ENCODE assay signal across 1 cellular context in genomic region chr3:39705351-39705900, GRCh38.
TF ChIP-seq lines count a peak whose summit lies in the region.

No MANE protein-coding gene starts in this region.

TF ChIP-seq in GM23338, 12 proteins besides CTCF, POLR2A, EP300 and RAD21 (continued from another document):
- no peak for TF ChIP-seq ZNF331 (CRISPR knock-in tag; IDR thresholded peaks at IDR 0.05; ENCODE audit: low read depth)
- no peak for TF ChIP-seq JUNB (IDR thresholded peaks at IDR 0.05; ENCODE audit: unreplicated experiment)
- no peak for TF ChIP-seq EZH2phosphoT487 (IDR thresholded peaks at IDR 0.05; ENCODE audit: unreplicated experiment)
- no peak for TF ChIP-seq ZNF114 (CRISPR knock-in tag; IDR thresholded peaks at IDR 0.05)
- TF ChIP-seq NANOG (IDR thresholded peaks at IDR 0.05; ENCODE audit: borderline replicate concordance), result no peak
- TF ChIP-seq EZH2 (IDR thresholded peaks at IDR 0.05; ENCODE audit: low read depth, unreplicated experiment), result no peak
- no peak for TF ChIP-seq STAT1 (IDR thresholded peaks at IDR 0.05; ENCODE audit: unreplicated experiment)
- TF ChIP-seq CREB1 (CRISPR knock-in tag; IDR thresholded peaks at IDR 0.05; ENCODE audit: low read depth), result no peak
- TF ChIP-seq, protein P1, sequence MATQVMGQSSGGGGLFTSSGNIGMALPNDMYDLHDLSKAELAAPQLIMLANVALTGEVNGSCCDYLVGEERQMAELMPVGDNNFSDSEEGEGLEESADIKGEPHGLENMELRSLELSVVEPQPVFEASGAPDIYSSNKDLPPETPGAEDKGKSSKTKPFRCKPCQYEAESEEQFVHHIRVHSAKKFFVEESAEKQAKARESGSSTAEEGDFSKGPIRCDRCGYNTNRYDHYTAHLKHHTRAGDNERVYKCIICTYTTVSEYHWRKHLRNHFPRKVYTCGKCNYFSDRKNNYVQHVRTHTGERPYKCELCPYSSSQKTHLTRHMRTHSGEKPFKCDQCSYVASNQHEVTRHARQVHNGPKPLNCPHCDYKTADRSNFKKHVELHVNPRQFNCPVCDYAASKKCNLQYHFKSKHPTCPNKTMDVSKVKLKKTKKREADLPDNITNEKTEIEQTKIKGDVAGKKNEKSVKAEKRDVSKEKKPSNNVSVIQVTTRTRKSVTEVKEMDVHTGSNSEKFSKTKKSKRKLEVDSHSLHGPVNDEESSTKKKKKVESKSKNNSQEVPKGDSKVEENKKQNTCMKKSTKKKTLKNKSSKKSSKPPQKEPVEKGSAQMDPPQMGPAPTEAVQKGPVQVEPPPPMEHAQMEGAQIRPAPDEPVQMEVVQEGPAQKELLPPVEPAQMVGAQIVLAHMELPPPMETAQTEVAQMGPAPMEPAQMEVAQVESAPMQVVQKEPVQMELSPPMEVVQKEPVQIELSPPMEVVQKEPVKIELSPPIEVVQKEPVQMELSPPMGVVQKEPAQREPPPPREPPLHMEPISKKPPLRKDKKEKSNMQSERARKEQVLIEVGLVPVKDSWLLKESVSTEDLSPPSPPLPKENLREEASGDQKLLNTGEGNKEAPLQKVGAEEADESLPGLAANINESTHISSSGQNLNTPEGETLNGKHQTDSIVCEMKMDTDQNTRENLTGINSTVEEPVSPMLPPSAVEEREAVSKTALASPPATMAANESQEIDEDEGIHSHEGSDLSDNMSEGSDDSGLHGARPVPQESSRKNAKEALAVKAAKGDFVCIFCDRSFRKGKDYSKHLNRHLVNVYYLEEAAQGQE (IDR thresholded peaks at IDR 0.05; ENCODE audit: unreplicated experiment), result no peak
